14 cellular contexts compared by ENCODE assay signal in genomic region chr13:112802808-112803207, GRCh38.
DNase-seq lines count a peak whose midpoint lies in the region; ATAC-seq lines count a peak whose summit lies in the region.
"Had no signal": no experiment of that assay in that cellular context is flagged by ENCODE, and none has a peak within 500 bp of the region (broad histone marks: within the 10 kb centered on the region; RNA-seq: fewer than 3 reads in every experiment).

No MANE protein-coding gene starts in this region.

- H3K4me3 Mint-ChIP-seq in activated T-cell treated with anti-CD3 and anti-CD28 coated beads, Interleukin-2, amount 50 U/mL, for 24 hours = no peak overlapping the region
- H3K4me3 Mint-ChIP-seq in activated T-cell treated with anti-CD3 and anti-CD28 coated beads, Interleukin-2, amount 50 U/mL, for 4 hours = no peak overlapping the region
- H3K4me3 Mint-ChIP-seq in stimulated activated memory B cell treated with anti-CD40 and anti-IgM and Interleukin-4, amounts not matched to agents 10 μg/mL and 1 μg/mL and 100 μg/mL, for 72 hours = peak overlapping the region; percentile 61
- H3K4me3 Mint-ChIP-seq: activated CD4-positive, alpha-beta T cell treated with anti-CD3 and anti-CD28 coated beads, Interleukin-2, amount 10 ng/mL, durations not matched to agents 7 days and 5 days had no signal

- H3K27me3 Mint-ChIP-seq in activated T-cell treated with anti-CD3 and anti-CD28 coated beads, Interleukin-2, amount 50 U/mL, for 24 hours = no peaks in the 10 kb centered on the region
- no peaks in the 10 kb centered on the region for H3K27me3 Mint-ChIP-seq in activated T-cell treated with anti-CD3 and anti-CD28 coated beads, Interleukin-2, amount 50 U/mL, for 4 hours (ENCODE audit: low read depth)
- no peaks in the 10 kb centered on the region for H3K27me3 Mint-ChIP-seq in stimulated activated memory B cell treated with anti-CD40 and anti-IgM and Interleukin-4, amounts not matched to agents 10 μg/mL and 1 μg/mL and 100 μg/mL, for 72 hours
- H3K27me3 Mint-ChIP-seq: activated CD4-positive, alpha-beta T cell treated with anti-CD3 and anti-CD28 coated beads, Interleukin-2, amount 10 ng/mL, durations not matched to agents 7 days and 5 days had no signal

- no peak for DNase-seq in activated T-cell treated with anti-CD3 and anti-CD28 coated beads, Interleukin-2, amount 50 U/mL, for 24 hours
- no peak for DNase-seq in activated T-cell treated with anti-CD3 and anti-CD28 coated beads, Interleukin-2, amount 50 U/mL, for 4 hours
- no peak for DNase-seq in NCI-H345 treated with DMSO at 0.1 percent for 48 hours (lab: John Stamatoyannopoulos, UW; ENCODE audit: unreplicated experiment)
- DNase-seq in stimulated activated CD4-positive, alpha-beta T cell treated with anti-CD3 and anti-CD28 coated beads, Interleukin-2, amount 100 ng/mL, for 48 hours = no peak
- DNase-seq: activated CD4-positive, alpha-beta T cell treated with anti-CD3 and anti-CD28 coated beads, Interleukin-2, amount 10 ng/mL, durations not matched to agents 7 days and 5 days; activated gamma-delta T cell treated with Interleukin-2 at 50 U/mL for 16 hours; cerebellar nuclear complex; HCEC 1CT; NCI-H2029 had no signal

- H3K4me1 Mint-ChIP-seq in activated T-cell treated with anti-CD3 and anti-CD28 coated beads, Interleukin-2, amount 50 U/mL, for 24 hours (ENCODE audit: low read depth) = peaks cover 18% of the 10 kb centered on the region
- peaks cover 6% of the 10 kb centered on the region for H3K4me1 Mint-ChIP-seq in activated T-cell treated with anti-CD3 and anti-CD28 coated beads, Interleukin-2, amount 50 U/mL, for 4 hours (ENCODE audit: low read depth)
- peaks cover 42% of the 10 kb centered on the region for H3K4me1 Mint-ChIP-seq in stimulated activated memory B cell treated with anti-CD40 and anti-IgM and Interleukin-4, amounts not matched to agents 10 μg/mL and 1 μg/mL and 100 μg/mL, for 72 hours
- H3K4me1 Mint-ChIP-seq: activated CD4-positive, alpha-beta T cell treated with anti-CD3 and anti-CD28 coated beads, Interleukin-2, amount 10 ng/mL, durations not matched to agents 7 days and 5 days had no signal

- H3K9me3 Mint-ChIP-seq in activated T-cell treated with anti-CD3 and anti-CD28 coated beads, Interleukin-2, amount 50 U/mL, for 24 hours = peaks cover 5% of the 10 kb centered on the region
- peaks cover 10% of the 10 kb centered on the region for H3K9me3 Mint-ChIP-seq in activated T-cell treated with anti-CD3 and anti-CD28 coated beads, Interleukin-2, amount 50 U/mL, for 4 hours
- H3K9me3 Mint-ChIP-seq in stimulated activated memory B cell treated with anti-CD40 and anti-IgM and Interleukin-4, amounts not matched to agents 10 μg/mL and 1 μg/mL and 100 μg/mL, for 72 hours = peaks cover 12% of the 10 kb centered on the region

- H3K27ac Mint-ChIP-seq in activated T-cell treated with anti-CD3 and anti-CD28 coated beads, Interleukin-2, amount 50 U/mL, for 24 hours = peak overlapping the region; percentile 79
- H3K27ac Mint-ChIP-seq in stimulated activated memory B cell treated with anti-CD40 and anti-IgM and Interleukin-4, amounts not matched to agents 10 μg/mL and 1 μg/mL and 100 μg/mL, for 72 hours = peak overlapping the region; percentile 92
- H3K27ac Mint-ChIP-seq: activated CD4-positive, alpha-beta T cell treated with anti-CD3 and anti-CD28 coated beads, Interleukin-2, amount 10 ng/mL, durations not matched to agents 7 days and 5 days had no signal

- peaks cover 32% of the 10 kb centered on the region for H3K36me3 Mint-ChIP-seq in activated T-cell treated with anti-CD3 and anti-CD28 coated beads, Interleukin-2, amount 50 U/mL, for 24 hours (ENCODE audit: low read depth)
- peaks cover 34% of the 10 kb centered on the region for H3K36me3 Mint-ChIP-seq in activated T-cell treated with anti-CD3 and anti-CD28 coated beads, Interleukin-2, amount 50 U/mL, for 4 hours (ENCODE audit: insufficient read depth)
- H3K36me3 Mint-ChIP-seq in stimulated activated memory B cell treated with anti-CD40 and anti-IgM and Interleukin-4, amounts not matched to agents 10 μg/mL and 1 μg/mL and 100 μg/mL, for 72 hours = peaks cover 48% of the 10 kb centered on the region

- ATAC-seq in activated T-cell treated with anti-CD3 and anti-CD28 coated beads, Interleukin-2, amount 50 U/mL, for 4 hours = no peak
- ATAC-seq in HG02571 (IDR thresholded peaks at IDR 0.05; ENCODE audit: unreplicated experiment) (peak; percentile 43), HG03442 (IDR thresholded peaks at IDR 0.05; ENCODE audit: unreplicated experiment) (peak; percentile 44), HG03378 (IDR thresholded peaks at IDR 0.05; ENCODE audit: unreplicated experiment) (no peak)
- ATAC-seq in stimulated activated memory B cell treated with anti-CD40 and anti-IgM and Interleukin-4, amounts not matched to agents 10 μg/mL and 1 μg/mL and 100 μg/mL, for 72 hours = peak; percentile 84
- ATAC-seq: A549 had no signal

Comparison
In these comparisons a context has a peak if more than half of its experiments do, and no peak if none do; other contexts are left out.
1. ATAC-seq: peak in HG02571 (single experiment), HG03442 (single experiment) and stimulated activated memory B cell treated with anti-CD40 and anti-IgM and Interleukin-4, amounts not matched to agents 10 μg/mL and 1 μg/mL and 100 μg/mL, for 72 hours (single experiment); none in activated T-cell treated with anti-CD3 and anti-CD28 coated beads, Interleukin-2, amount 50 U/mL, for 4 hours (0 of 2) and HG03378 (single experiment).